In genomic region chr6:106547053-106547414, GRCh38 we compare ENCODE assay signal across 12 cellular contexts.
A peak's percentile ranks its signal among the peaks of the same experiment; 100 is the strongest.
DNase-seq lines count a peak whose midpoint lies in the region; ATAC-seq and TF ChIP-seq lines count a peak whose summit lies in the region.
"Had no signal": no experiment of that assay in that cellular context is flagged by ENCODE, and none has a peak within 500 bp of the region (broad histone marks: within the 10 kb centered on the region; RNA-seq: fewer than 3 reads in every experiment).

No MANE protein-coding gene starts in this region.

- H3K27ac ChIP-seq in SK-N-SH (ENCODE audit: low read depth in 2 of 2, low read length in 1 of 2) (peak overlapping the region; percentile 81 to 99; a peak in 3 of 4 replicates), heart left ventricle (peak overlapping the region in 6 of 12 donors; percentile 31 to 78 (median 38)), transverse colon (peak overlapping the region; percentile 15 to 52 (median 35))

- peaks cover 76% of the 10 kb centered on the region for H3K36me3 Mint-ChIP-seq in activated naive CD4-positive, alpha-beta T cell treated with anti-CD3 and anti-CD28 coated beads, Interleukin-2, amount 10 ng/mL, durations not matched to agents 7 days and 5 days

- peaks cover 6% of the 10 kb centered on the region for H3K79me2 ChIP-seq in SK-N-SH (ENCODE audit: insufficient read depth)

- in situ Hi-C loops in transverse colon (cut with MboI; ENCODE audit: low pct_ligation_motif_present in 1 of 4, low pct_unique_long_range_greater_than_20kb in 1 of 4, low sequenced_read_pairs in 3 of 4), result no loop called here

- H3K9ac ChIP-seq in SK-N-SH, result peak overlapping the region; percentile 48; the same call in 1 of the 2 replicates

- TF ChIP-seq EP300 in SK-N-SH (IDR thresholded peaks at IDR 0.05; ENCODE audit: borderline replicate concordance in 1 of 2, low read depth in 1 of 2, low read length in 1 of 2) (no peak), transverse colon (IDR thresholded peaks at IDR 0.05; ENCODE audit: low read depth) (no peak)

- no peak overlapping the region for H2AFZ ChIP-seq in SK-N-SH (ENCODE audit: low read depth)

- TF ChIP-seq POLR2A in heart left ventricle (IDR thresholded peaks at IDR 0.05) (no peak), transverse colon (IDR thresholded peaks at IDR 0.05) (no peak)

- peak in 3 of 4 donors; percentile 28 to 70 (median 44) for ATAC-seq in heart left ventricle
- ATAC-seq in GM21526 (IDR thresholded peaks at IDR 0.05; ENCODE audit: low FRiP score, unreplicated experiment), result no peak
- no peak for ATAC-seq in HG03378 (IDR thresholded peaks at IDR 0.05; ENCODE audit: unreplicated experiment)

- H3K27me3 Mint-ChIP-seq in activated naive CD4-positive, alpha-beta T cell treated with anti-CD3 and anti-CD28 coated beads, Interleukin-2, amount 10 ng/mL, durations not matched to agents 7 days and 5 days, result no peaks in the 10 kb centered on the region

- H3K27me3 ChIP-seq in SK-N-SH (ENCODE audit: insufficient read depth) (no peaks in the 10 kb centered on the region), heart left ventricle (no peaks in the 10 kb centered on the region), transverse colon (no peaks in the 10 kb centered on the region)
- H3K27me3 ChIP-seq: adrenal gland had no signal

- peak overlapping the region; percentile 6 for H3K27ac Mint-ChIP-seq in activated naive CD4-positive, alpha-beta T cell treated with anti-CD3 and anti-CD28 coated beads, Interleukin-2, amount 10 ng/mL, durations not matched to agents 7 days and 5 days

- H3F3A ChIP-seq in SK-N-SH (replicated peaks; ENCODE audit: insufficient read depth), result peaks cover 43% of the 10 kb centered on the region

- no peak for DNase-seq in activated naive CD4-positive, alpha-beta T cell treated with anti-CD3 and anti-CD28 coated beads, Interleukin-2, amount 10 ng/mL, durations not matched to agents 7 days and 5 days
- no peak for DNase-seq in activated naive CD4-positive, alpha-beta T cell treated with anti-CD3 and anti-CD28 coated beads, Interleukin-2, amount 50 U/mL, for 16 hours
- DNase-seq in SK-N-SH (no peak), heart left ventricle (no peak), transverse colon (no peak), EL (no peak)
- DNase-seq: adrenal gland, DMS79, natural killer cell, NCI-H510A treated with DMSO at 0.1 percent for 48 hours had no signal

- intact Hi-C loops in heart left ventricle (cut with DNase I), result no loop called here
- intact Hi-C loops in transverse colon (cut with DNase I; ENCODE audit: low total_unique reads), result no loop called here

- WGBS in SK-N-SH (ENCODE audit: low lambda C conversion rate), result 39% methylated on average over 5 of the region's 5 CpGs
- 32 to 56% (median 34%) methylated on average over 5 of the region's 5 CpGs for WGBS in heart left ventricle, 4 donors
- 26 to 31% methylated on average over 5 of the region's 5 CpGs for WGBS in transverse colon (ENCODE audit: low coverage in 1 of 2), 2 donors

- no peaks in the 10 kb centered on the region for H3K9me2 ChIP-seq in SK-N-SH

- H3K4me3 ChIP-seq in SK-N-SH (ENCODE audit: low read depth in 2 of 2, low read length in 1 of 2) (no peak overlapping the region), heart left ventricle (no peak overlapping the region), transverse colon (no peak overlapping the region)
- H3K4me3 ChIP-seq: adrenal gland had no signal

- no peak for TF ChIP-seq RAD21 in SK-N-SH (IDR thresholded peaks at IDR 0.05; ENCODE audit: low read length)

- peaks cover 16% of the 10 kb centered on the region for H3K4me1 Mint-ChIP-seq in activated naive CD4-positive, alpha-beta T cell treated with anti-CD3 and anti-CD28 coated beads, Interleukin-2, amount 10 ng/mL, durations not matched to agents 7 days and 5 days

- POLR2A ChIA-PET in SK-N-SH (lab: Yijun Ruan, JAX), result no interaction called here

- CTCF ChIA-PET in activated naive CD4-positive, alpha-beta T cell treated with anti-CD3 and anti-CD28 coated beads, Interleukin-2, amount 10 ng/mL, durations not matched to agents 7 days and 5 days (lab: Charles Lee), result interaction anchor here (1.9 kb wide), 1 partner anchor 35 kb away, joined by 6 read pairs; no protein-coding TSS in a partner anchor
- CTCF ChIA-PET in SK-N-SH (lab: Yijun Ruan, JAX), result interaction anchor here (1.1 to 1.8 kb wide), 2 partner anchors 20 to 207 kb away, joined by 3 to 5 read pairs; no protein-coding TSS in a partner anchor

- H3K9me3 ChIP-seq in SK-N-SH, result no peaks in the 10 kb centered on the region
- no peaks in the 10 kb centered on the region for H3K9me3 ChIP-seq in heart left ventricle
- no peaks in the 10 kb centered on the region for H3K9me3 ChIP-seq in transverse colon
- H3K9me3 ChIP-seq: adrenal gland had no signal

- H3K9me3 Mint-ChIP-seq in activated naive CD4-positive, alpha-beta T cell treated with anti-CD3 and anti-CD28 coated beads, Interleukin-2, amount 10 ng/mL, durations not matched to agents 7 days and 5 days, result peaks cover 3% of the 10 kb centered on the region
- H3K9me3 Mint-ChIP-seq: natural killer cell had no signal

- peak overlapping the region; percentile 38; the same call in 1 of the 2 replicates for H3K4me2 ChIP-seq in SK-N-SH

- H3K4me1 ChIP-seq in SK-N-SH (ENCODE audit: control insufficient read depth in 1 of 2, insufficient read depth in 2 of 2, low read depth in 1 of 2, low read length in 1 of 2), result peaks cover 0 to 24% of the 10 kb centered on the region in 2 experiments; a peak in 3 of 4 replicates
- peaks cover 0 to 58% (median 8%) of the 10 kb centered on the region in 12 donors for H3K4me1 ChIP-seq in heart left ventricle
- H3K4me1 ChIP-seq in transverse colon, result peaks cover 0 to 11% (median 4%) of the 10 kb centered on the region in 4 donors

- H3K4me3 Mint-ChIP-seq in activated naive CD4-positive, alpha-beta T cell treated with anti-CD3 and anti-CD28 coated beads, Interleukin-2, amount 10 ng/mL, durations not matched to agents 7 days and 5 days, result no peak overlapping the region
- H3K4me3 Mint-ChIP-seq: natural killer cell had no signal

- no peaks in the 10 kb centered on the region for H4K20me1 ChIP-seq in SK-N-SH (ENCODE audit: insufficient read depth)

- TF ChIP-seq CTCF in SK-N-SH (IDR thresholded peaks at IDR 0.05) (no peak), heart left ventricle (IDR thresholded peaks at IDR 0.05) (no peak), transverse colon (IDR thresholded peaks at IDR 0.05) (no peak)

- H3K36me3 ChIP-seq in SK-N-SH (replicated peaks in 1 of 2; ENCODE audit: control insufficient read depth in 1 of 2, insufficient read depth in 2 of 2, low read length in 1 of 2) (peaks cover 23 to 52% of the 10 kb centered on the region in 2 experiments), heart left ventricle (peaks cover 0 to 38% (median 0%) of the 10 kb centered on the region in 9 donors), transverse colon (peaks cover 0 to 19% (median 2%) of the 10 kb centered on the region in 4 donors)
- H3K36me3 ChIP-seq: adrenal gland had no signal

TF ChIP-seq in SK-N-SH, 30 proteins besides CTCF, POLR2A, EP300 and RAD21 (continues in another document):
- no peak for TF ChIP-seq PBX3 (IDR thresholded peaks at IDR 0.05)
- no peak for TF ChIP-seq ZBTB33 (IDR thresholded peaks at IDR 0.05; ENCODE audit: borderline replicate concordance, low read depth)
- no peak for TF ChIP-seq TAF1 (IDR thresholded peaks at IDR 0.05; ENCODE audit: borderline replicate concordance, low read depth, low read length)
- no peak for TF ChIP-seq RXRA (IDR thresholded peaks at IDR 0.05; ENCODE audit: borderline replicate concordance, low read depth)
- no peak for TF ChIP-seq USF1 (IDR thresholded peaks at IDR 0.05; ENCODE audit: borderline replicate concordance, low read depth)
- TF ChIP-seq MXI1 (IDR thresholded peaks at IDR 0.05; ENCODE audit: low read depth, low read length), result no peak
- TF ChIP-seq USF2 (IDR thresholded peaks at IDR 0.05; ENCODE audit: borderline replicate concordance, low read depth, low read length), result no peak
- TF ChIP-seq EZH2phosphoT487 (IDR thresholded peaks at IDR 0.05; ENCODE audit: borderline replicate concordance, low read depth), result no peak
- TF ChIP-seq JUND (IDR thresholded peaks at IDR 0.05), result no peak
- no peak for TF ChIP-seq RFX5 (IDR thresholded peaks at IDR 0.05; ENCODE audit: low read length)

Comparison
In these comparisons a context has a peak if more than half of its experiments do, and no peak if none do; other contexts are left out.
1. ATAC-seq: peak in heart left ventricle (3 of 4); none in GM21526 (single experiment) and HG03378 (single experiment).